ENCODE assay signal across 4 cellular contexts in the genomic region with DNA sequence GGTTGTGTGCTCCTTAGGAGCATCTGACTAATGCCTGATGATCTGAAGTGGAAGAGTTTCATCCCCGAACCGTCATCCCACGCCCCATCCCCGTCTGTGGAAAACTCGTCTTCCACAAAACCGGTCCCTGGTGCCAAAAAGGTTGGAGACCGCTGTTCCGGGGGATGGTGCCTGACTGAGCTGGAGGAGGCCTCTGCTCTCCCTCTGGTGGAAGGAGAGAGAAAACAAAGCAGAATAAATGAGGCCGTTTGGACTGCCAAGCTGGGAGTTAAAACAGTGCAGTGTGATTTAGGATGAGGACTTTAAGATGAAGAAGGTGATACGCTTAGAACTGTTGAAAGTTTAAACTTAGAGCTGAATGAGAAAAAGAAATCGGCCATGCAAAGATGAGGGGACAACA. TPM values are rescaled to one million over a fixed set of nuclear protein-coding genes. Genes with fewer than 3 reads are reported as not detected.
"Had no signal": no experiment of that assay in that cellular context is flagged by ENCODE, and none has a peak within 500 bp of the region (broad histone marks: within the 10 kb centered on the region; RNA-seq: fewer than 3 reads in every experiment).

No MANE protein-coding gene starts in this region.

RNA-seq across cellular contexts. Expression of gene CTAG1B, which starts 14.6 kb away (rescaled TPM):
- total RNA-seq: H4, H7, HFFc6 had no signal
- polyA plus RNA-seq: IgD-negative memory B cell had no signal

RNA-seq across cellular contexts. Expression of gene CTAG2, which starts 19.7 kb away (rescaled TPM):
- total RNA-seq: H4, H7, HFFc6 had no signal
- polyA plus RNA-seq: IgD-negative memory B cell had no signal

RNA-seq across cellular contexts. Expression of gene CTAG1A, which starts 48.7 kb away (rescaled TPM):
- total RNA-seq: H4, H7, HFFc6 had no signal
- polyA plus RNA-seq: IgD-negative memory B cell had no signal
